15 cellular contexts compared by ENCODE assay signal in genomic region chr3:45608296-45608695, GRCh38. TPM values are rescaled to one million over a fixed set of nuclear protein-coding genes. Genes with fewer than 3 reads are reported as not detected.
A peak's percentile ranks its signal among the peaks of the same experiment; 100 is the strongest.
DNase-seq lines count a peak whose midpoint lies in the region; ATAC-seq and TF ChIP-seq lines count a peak whose summit lies in the region.
"Had no signal": no experiment of that assay in that cellular context is flagged by ENCODE, and none has a peak within 500 bp of the region (broad histone marks: within the 10 kb centered on the region; RNA-seq: fewer than 3 reads in every experiment).

No MANE protein-coding gene starts in this region.

- H3K9me3 ChIP-seq in hepatocyte (ENCODE audit: low read depth) = no peaks in the 10 kb centered on the region
- H3K9me3 ChIP-seq: neutrophil, tibial nerve had no signal

- POLR2A ChIA-PET in WTC11 (lab: Charles Lee) = no interaction called here

- H3K9me2 ChIP-seq in hepatocyte (replicated peaks; ENCODE audit: insufficient read depth) = no peaks in the 10 kb centered on the region

- peaks cover 76% of the 10 kb centered on the region for H3K79me2 ChIP-seq in hepatocyte

- no peaks in the 10 kb centered on the region for H3K27me3 ChIP-seq in hepatocyte
- no peaks in the 10 kb centered on the region for H3K27me3 ChIP-seq in dorsolateral prefrontal cortex
- H3K27me3 ChIP-seq: neutrophil, tibial nerve had no signal

- WGBS in hepatocyte (ENCODE audit: low lambda C conversion rate, missing lambda C conversion rate) = 92% methylated on average over 10 of the region's 10 CpGs

- peaks cover 14% of the 10 kb centered on the region for H3K4me1 ChIP-seq in hepatocyte (ENCODE audit: insufficient read depth)

- CTCF ChIA-PET in Calu3 (lab: Charles Lee) = interaction anchor here (1.0 to 1.5 kb wide), 2 partner anchors 16 to 46 kb away, joined by 3 read pairs; no protein-coding TSS in a partner anchor
- CTCF ChIA-PET in WTC11 (lab: Charles Lee) = interaction anchor here (0.7 to 1.9 kb wide), 2 partner anchors 48 to 75 kb away, joined by 5 to 10 read pairs; no protein-coding TSS in a partner anchor

- H3K27ac Mint-ChIP-seq in Calu3 (ENCODE audit: unreplicated experiment) (no peak overlapping the region), WTC11 (peak overlapping the region; percentile 24; the same call in 1 of the 2 replicates)
- H3K27ac Mint-ChIP-seq in stimulated activated memory B cell treated with anti-CD40 and anti-IgM and Interleukin-4, amounts not matched to agents 10 μg/mL and 1 μg/mL and 100 μg/mL, for 72 hours = peak overlapping the region; percentile 28
- H3K27ac Mint-ChIP-seq in activated naive CD8-positive, alpha-beta T cell treated with anti-CD3 and anti-CD28 coated beads for 36 hours = no peak overlapping the region
- H3K27ac Mint-ChIP-seq: activated naive CD4-positive, alpha-beta T cell treated with anti-CD3 and anti-CD28 coated beads for 36 hours had no signal

- peaks cover 17% of the 10 kb centered on the region for H4K20me1 ChIP-seq in hepatocyte (ENCODE audit: insufficient read depth, poor library complexity, severe bottlenecking)

- H3K27ac ChIP-seq in hepatocyte = peak overlapping the region; percentile 58
- H3K27ac ChIP-seq in dorsolateral prefrontal cortex = peak overlapping the region in 2 of 59 donors; percentile 33 to 62
- H3K27ac ChIP-seq: neutrophil had no signal

- TF ChIP-seq CTCF in Calu3 (IDR thresholded peaks at IDR 0.05; ENCODE audit: unreplicated experiment) (no peak), WTC11 (IDR thresholded peaks at IDR 0.05) (no peak), hepatocyte (IDR thresholded peaks at IDR 0.05; ENCODE audit: poor library complexity) (no peak), dorsolateral prefrontal cortex (IDR thresholded peaks at IDR 0.05 in 54 of 56, conservative IDR thresholded peaks at IDR 0.05 in 2 of 56; ENCODE audit: low read depth in 1 of 56, partially characterized antibody in 56 of 56) (no peak)

- H3K36me3 Mint-ChIP-seq in Calu3 (ENCODE audit: insufficient read depth, unreplicated experiment) (peaks cover 10% of the 10 kb centered on the region), WTC11 (peaks cover 10% of the 10 kb centered on the region)
- H3K36me3 Mint-ChIP-seq in stimulated activated memory B cell treated with anti-CD40 and anti-IgM and Interleukin-4, amounts not matched to agents 10 μg/mL and 1 μg/mL and 100 μg/mL, for 72 hours = peaks cover 33% of the 10 kb centered on the region
- peaks cover 9% of the 10 kb centered on the region for H3K36me3 Mint-ChIP-seq in activated naive CD8-positive, alpha-beta T cell treated with anti-CD3 and anti-CD28 coated beads for 36 hours

- H2AFZ ChIP-seq in hepatocyte = no peak overlapping the region

- DNase-seq in Calu3 = no peak
- no peak for DNase-seq in WTC11 (ENCODE audit: low spot score)
- DNase-seq in hepatocyte (ENCODE audit: low spot score) = no peak
- no peak for DNase-seq in Ammon's horn (ENCODE audit: low spot score)
- no peak for DNase-seq in T-helper 9 cell
- no peak for DNase-seq in dorsolateral prefrontal cortex
- DNase-seq in activated naive CD8-positive, alpha-beta T cell treated with anti-CD3 and anti-CD28 coated beads for 36 hours = no peak
- DNase-seq: activated naive CD4-positive, alpha-beta T cell treated with anti-CD3 and anti-CD28 coated beads for 36 hours; head of caudate nucleus; NCI-H774; stimulated activated CD4-positive, alpha-beta T cell treated with anti-CD3 and anti-CD28 coated beads, Interleukin-15, amount 100 ng/mL, for 24 hours had no signal

- peaks cover 53% of the 10 kb centered on the region for H3K4me1 Mint-ChIP-seq in Calu3 (ENCODE audit: low read depth, unreplicated experiment)
- peaks cover 15% of the 10 kb centered on the region for H3K4me1 Mint-ChIP-seq in WTC11
- peaks cover 84% of the 10 kb centered on the region for H3K4me1 Mint-ChIP-seq in stimulated activated memory B cell treated with anti-CD40 and anti-IgM and Interleukin-4, amounts not matched to agents 10 μg/mL and 1 μg/mL and 100 μg/mL, for 72 hours
- H3K4me1 Mint-ChIP-seq in activated naive CD8-positive, alpha-beta T cell treated with anti-CD3 and anti-CD28 coated beads for 36 hours = peaks cover 35% of the 10 kb centered on the region

- no peak for ATAC-seq in WTC11
- ATAC-seq in stimulated activated memory B cell treated with anti-CD40 and anti-IgM and Interleukin-4, amounts not matched to agents 10 μg/mL and 1 μg/mL and 100 μg/mL, for 72 hours = no peak

- no peak overlapping the region for H3K4me3 ChIP-seq in hepatocyte
- no peak overlapping the region for H3K4me3 ChIP-seq in dorsolateral prefrontal cortex
- H3K4me3 ChIP-seq: tibial nerve had no signal

- H3K27me3 Mint-ChIP-seq in Calu3 (ENCODE audit: unreplicated experiment) (no peaks in the 10 kb centered on the region), WTC11 (ENCODE audit: low read depth) (no peaks in the 10 kb centered on the region)
- H3K27me3 Mint-ChIP-seq in stimulated activated memory B cell treated with anti-CD40 and anti-IgM and Interleukin-4, amounts not matched to agents 10 μg/mL and 1 μg/mL and 100 μg/mL, for 72 hours = no peaks in the 10 kb centered on the region
- H3K27me3 Mint-ChIP-seq in activated naive CD8-positive, alpha-beta T cell treated with anti-CD3 and anti-CD28 coated beads for 36 hours = no peaks in the 10 kb centered on the region
- H3K27me3 Mint-ChIP-seq: central memory CD8-positive, alpha-beta T cell had no signal

- H3K4me2 ChIP-seq in hepatocyte = peak overlapping the region; percentile 2

- intact Hi-C loops in Calu3 (cut with micrococcal nuclease; ENCODE audit: unreplicated experiment) (no loop called here), dorsolateral prefrontal cortex (cut with DNase I) (no loop called here)

- BruUV-seq in Calu3 (replicated peaks; lab: Mats Ljungman, UMichigan) = no TSS peak

- H3K36me3 ChIP-seq in hepatocyte (replicated peaks; ENCODE audit: insufficient read depth, low read depth) = no peaks in the 10 kb centered on the region
- H3K36me3 ChIP-seq: neutrophil had no signal

- peak overlapping the region; percentile 28 for H3K4me3 Mint-ChIP-seq in Calu3 (ENCODE audit: low read depth, unreplicated experiment)
- H3K4me3 Mint-ChIP-seq in WTC11 = no peak overlapping the region
- H3K4me3 Mint-ChIP-seq in stimulated activated memory B cell treated with anti-CD40 and anti-IgM and Interleukin-4, amounts not matched to agents 10 μg/mL and 1 μg/mL and 100 μg/mL, for 72 hours = no peak overlapping the region
- H3K4me3 Mint-ChIP-seq in activated naive CD8-positive, alpha-beta T cell treated with anti-CD3 and anti-CD28 coated beads for 36 hours = no peak overlapping the region
- H3K4me3 Mint-ChIP-seq: activated naive CD4-positive, alpha-beta T cell treated with anti-CD3 and anti-CD28 coated beads for 36 hours; central memory CD8-positive, alpha-beta T cell had no signal

- H3K9me3 Mint-ChIP-seq in Calu3 (ENCODE audit: low read depth, unreplicated experiment) (no peaks in the 10 kb centered on the region), WTC11 (no peaks in the 10 kb centered on the region)
- no peaks in the 10 kb centered on the region for H3K9me3 Mint-ChIP-seq in stimulated activated memory B cell treated with anti-CD40 and anti-IgM and Interleukin-4, amounts not matched to agents 10 μg/mL and 1 μg/mL and 100 μg/mL, for 72 hours
- no peaks in the 10 kb centered on the region for H3K9me3 Mint-ChIP-seq in activated naive CD8-positive, alpha-beta T cell treated with anti-CD3 and anti-CD28 coated beads for 36 hours
- H3K9me3 Mint-ChIP-seq: activated naive CD4-positive, alpha-beta T cell treated with anti-CD3 and anti-CD28 coated beads for 36 hours; central memory CD8-positive, alpha-beta T cell had no signal

TF ChIP-seq in WTC11, 78 proteins besides CTCF, POLR2A, EP300 and RAD21:
- TF ChIP-seq FOXJ3 (CRISPR knock-in tag; IDR thresholded peaks at IDR 0.05; ENCODE audit: borderline replicate concordance) (no peak), ATF3 (CRISPR knock-in tag; conservative IDR thresholded peaks at IDR 0.05) (no peak)

RNA-seq across cellular contexts. Expression of gene LIMD1, which starts 13.7 kb away (rescaled TPM):
- total RNA-seq in Calu3 (2022) (38.7 and 39.8 TPM in 2 replicates), WTC11 (2021) (35.6 to 41.7 TPM (median 36.5 TPM) in 3 replicates), hepatocyte (12.1 and 12.5 TPM in 2 replicates), dorsolateral prefrontal cortex (10 to 100 TPM in 48 of 120 experiments, 1 to 10 TPM in 72; 4.4 to 23.9 (median 9.4) TPM)
- polyA plus RNA-seq in hepatocyte = 6.7 and 7.3 TPM in 2 replicates
- 10 to 100 TPM; 23.8 to 26.5 TPM for total RNA-seq in activated naive CD8-positive, alpha-beta T cell treated with anti-CD3 and anti-CD28 coated beads for 36 hours

Comparison
In these comparisons a context has a peak if more than half of its experiments do, and no peak if none do; other contexts are left out.
1. H3K27ac Mint-ChIP-seq: peak in WTC11 (single experiment) and stimulated activated memory B cell treated with anti-CD40 and anti-IgM and Interleukin-4, amounts not matched to agents 10 μg/mL and 1 μg/mL and 100 μg/mL, for 72 hours (single experiment); none in Calu3 (single experiment) and activated naive CD8-positive, alpha-beta T cell treated with anti-CD3 and anti-CD28 coated beads for 36 hours (single experiment).